15 cellular contexts compared by ENCODE assay signal in the genomic region with DNA sequence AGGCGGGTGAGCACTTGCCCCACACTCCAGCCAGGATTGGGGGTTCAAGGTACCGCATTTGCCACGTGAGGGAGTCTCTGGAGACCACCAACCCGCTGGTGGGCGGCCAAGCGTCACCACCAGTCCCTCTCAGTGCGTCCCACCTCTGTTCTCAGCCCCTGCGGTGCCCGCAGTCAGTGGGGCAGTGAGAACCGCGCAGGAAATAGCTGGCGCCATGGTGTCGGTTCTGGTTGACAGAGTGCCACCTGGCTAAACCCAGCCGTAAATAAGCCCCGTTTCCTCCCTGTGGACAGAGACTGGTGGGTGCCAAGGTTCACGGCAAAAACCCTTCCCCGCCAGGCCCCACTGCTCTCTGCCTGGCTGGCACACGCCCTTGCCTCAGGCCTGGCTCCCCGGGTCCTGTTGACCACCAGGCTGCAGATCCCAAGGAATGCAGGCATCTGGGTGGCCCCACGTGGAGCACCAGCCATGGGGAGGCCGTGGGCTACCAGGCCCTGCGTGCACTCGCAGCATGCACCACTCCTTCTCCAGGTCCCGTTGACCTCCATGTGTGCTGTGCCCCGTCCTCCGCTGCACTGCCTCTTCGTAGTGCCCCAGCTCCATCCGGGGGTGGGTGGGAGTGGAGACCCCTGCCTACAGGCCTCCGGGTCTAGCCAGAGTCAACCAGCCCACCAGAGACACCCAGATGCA.
DNase-seq lines count a peak whose midpoint lies in the region; ATAC-seq and TF ChIP-seq lines count a peak whose summit lies in the region.
"Had no signal": no experiment of that assay in that cellular context is flagged by ENCODE, and none has a peak within 500 bp of the region (broad histone marks: within the 10 kb centered on the region; RNA-seq: fewer than 3 reads in every experiment).

No MANE protein-coding gene starts in this region.

- no peak overlapping the region for H4K91ac ChIP-seq in trophoblast cell (ENCODE audit: low read depth, low read length)

- no peak overlapping the region for H3K23ac ChIP-seq in trophoblast cell (ENCODE audit: low read length)

- no peak overlapping the region for H4K8ac ChIP-seq in trophoblast cell (ENCODE audit: low read depth, low read length)

- no peaks in the 10 kb centered on the region for H3K27me3 ChIP-seq in trophoblast cell (ENCODE audit: insufficient read depth, low read length)
- H3K27me3 ChIP-seq in CD4-positive, alpha-beta T cell (ENCODE audit: control insufficient read depth, insufficient read depth, low read length), result no peaks in the 10 kb centered on the region
- H3K27me3 ChIP-seq: colonic mucosa had no signal

- H4K12ac ChIP-seq in trophoblast cell (ENCODE audit: low read depth, low read length), result no peak overlapping the region

- CTCF ChIA-PET in CD4-positive, alpha-beta T cell (lab: Charles Lee), result no interaction called here

- H3K79me2 ChIP-seq in trophoblast cell (ENCODE audit: control insufficient read depth, insufficient read depth, low read length, poor library complexity), result no peaks in the 10 kb centered on the region

- H3K4me1 ChIP-seq in trophoblast cell (ENCODE audit: control insufficient read depth in 1 of 2, insufficient read depth in 2 of 2, low read length in 2 of 2), result no peaks in the 10 kb centered on the region
- H3K4me1 ChIP-seq: colonic mucosa had no signal

- no peak overlapping the region for H2AK5ac ChIP-seq in trophoblast cell (ENCODE audit: low read length)

- H3K4me1 Mint-ChIP-seq in T-helper 17 cell, result peaks cover 12% of the 10 kb centered on the region
- H3K4me1 Mint-ChIP-seq in CD4-positive, alpha-beta T cell (ENCODE audit: low read depth), result no peaks in the 10 kb centered on the region

- no CpG with 5 or more reads among the region's 29 CpGs for WGBS in trophoblast cell (ENCODE audit: extremely low coverage, insufficient coverage, insufficient read length)

- POLR2A ChIA-PET in CD4-positive, alpha-beta T cell (lab: Charles Lee), result no interaction called here

- no peak overlapping the region for H2AFZ ChIP-seq in trophoblast cell (ENCODE audit: insufficient read depth, low read length, poor library complexity)

- H3K36me3 ChIP-seq in trophoblast cell (ENCODE audit: control insufficient read depth in 1 of 2, insufficient read depth in 2 of 2, low read length in 2 of 2), result no peaks in the 10 kb centered on the region
- H3K36me3 ChIP-seq: colonic mucosa had no signal

- H3K9ac ChIP-seq in trophoblast cell (ENCODE audit: low read length), result peak overlapping the region; percentile 30

- H3K4me3 ChIP-seq in trophoblast cell (ENCODE audit: low read depth, low read length), result no peak overlapping the region
- H3K4me3 ChIP-seq: colonic mucosa had no signal

- no peaks in the 10 kb centered on the region for H3K9me3 Mint-ChIP-seq in CD4-positive, alpha-beta T cell
- H3K9me3 Mint-ChIP-seq: activated T-cell treated with anti-CD3 and anti-CD28 coated beads, Interleukin-2, amount 50 U/mL, for 72 hours; H9 had no signal

- DNase-seq in T-helper 17 cell, result no peak
- no peak for DNase-seq in trophoblast cell
- DNase-seq in CD4-positive, alpha-beta T cell, result no peak
- no peak for DNase-seq in T-helper 2 cell
- DNase-seq in OCI-M1 (lab: John Stamatoyannopoulos, UW), result no peak
- DNase-seq: activated CD4-positive, alpha-beta T cell treated with anti-CD3 and anti-CD28 coated beads, Interleukin-2, amount 50 U/mL, for 1 hour; activated T-cell treated with anti-CD3 and anti-CD28 coated beads, Interleukin-2, amount 50 U/mL, for 72 hours; amniotic stem cell; colonic mucosa; H9; hippocampal formation; NCI-H226 had no signal

- H2BK12ac ChIP-seq in trophoblast cell (ENCODE audit: low read length), result no peak overlapping the region

- intact Hi-C loops in CD4-positive, alpha-beta T cell (cut with DNase I, micrococcal nuclease), result no loop called here

- H3K9me3 ChIP-seq in T-helper 17 cell (ENCODE audit: control insufficient read depth, low read length, poor library complexity, severe bottlenecking), result no peaks in the 10 kb centered on the region
- peaks cover 3% of the 10 kb centered on the region for H3K9me3 ChIP-seq in trophoblast cell (ENCODE audit: insufficient read depth, low read depth, low read length)
- no peaks in the 10 kb centered on the region for H3K9me3 ChIP-seq in CD4-positive, alpha-beta T cell (ENCODE audit: control insufficient read depth, low read length)
- H3K9me3 ChIP-seq: colonic mucosa had no signal

- no peaks in the 10 kb centered on the region for H3K27me3 Mint-ChIP-seq in T-helper 17 cell
- H3K27me3 Mint-ChIP-seq in CD4-positive, alpha-beta T cell, result no peaks in the 10 kb centered on the region

- no peaks in the 10 kb centered on the region for H3K79me1 ChIP-seq in trophoblast cell (ENCODE audit: low read length)

- no peak overlapping the region for H3K4me2 ChIP-seq in trophoblast cell (ENCODE audit: low read length)

- no peak for TF ChIP-seq CTCF in CD4-positive, alpha-beta T cell (IDR thresholded peaks at IDR 0.05)

- no peak overlapping the region for H3K4ac ChIP-seq in trophoblast cell (ENCODE audit: low read depth, low read length)

- H3K18ac ChIP-seq in trophoblast cell (ENCODE audit: low read length), result no peak overlapping the region

- no peak overlapping the region for H3K4me3 Mint-ChIP-seq in T-helper 17 cell
- H3K4me3 Mint-ChIP-seq in CD4-positive, alpha-beta T cell, result no peak overlapping the region
- H3K4me3 Mint-ChIP-seq: activated T-cell treated with anti-CD3 and anti-CD28 coated beads, Interleukin-2, amount 50 U/mL, for 72 hours; H9 had no signal

- H2BK5ac ChIP-seq in trophoblast cell (ENCODE audit: low read depth, low read length, poor library complexity), result no peak overlapping the region

- no peak overlapping the region for H3K14ac ChIP-seq in trophoblast cell (ENCODE audit: low read length)

- no peak overlapping the region for H2BK120ac ChIP-seq in trophoblast cell (ENCODE audit: insufficient read depth, low read length, poor library complexity)

- no peak overlapping the region for H3K27ac ChIP-seq in trophoblast cell (ENCODE audit: low read depth, low read length)
- H3K27ac ChIP-seq in CD4-positive, alpha-beta T cell (ENCODE audit: low read depth, low read length), result no peak overlapping the region
- H3K27ac ChIP-seq: colonic mucosa had no signal

- peak overlapping the region; percentile 14 for H3K27ac Mint-ChIP-seq in T-helper 17 cell
- no peak overlapping the region for H3K27ac Mint-ChIP-seq in CD4-positive, alpha-beta T cell
- H3K27ac Mint-ChIP-seq: activated T-cell treated with anti-CD3 and anti-CD28 coated beads, Interleukin-2, amount 50 U/mL, for 72 hours had no signal

- no peaks in the 10 kb centered on the region for H3K36me3 Mint-ChIP-seq in T-helper 17 cell (ENCODE audit: low read depth)
- no peaks in the 10 kb centered on the region for H3K36me3 Mint-ChIP-seq in CD4-positive, alpha-beta T cell (ENCODE audit: low read depth)

- peak; percentile 63 for ATAC-seq in GM18909 (IDR thresholded peaks at IDR 0.05; ENCODE audit: poor library complexity, unreplicated experiment)
- peak; percentile 52 for ATAC-seq in HG02642 (IDR thresholded peaks at IDR 0.05; ENCODE audit: poor library complexity, unreplicated experiment)
- ATAC-seq in T-helper 17 cell, result peak; percentile 74
- no peak for ATAC-seq in CD4-positive, alpha-beta T cell (ENCODE audit: poor library complexity)
- ATAC-seq in HG03280 (IDR thresholded peaks at IDR 0.05; ENCODE audit: unreplicated experiment), result no peak
- ATAC-seq: activated T-cell treated with anti-CD3 and anti-CD28 coated beads, Interleukin-2, amount 50 U/mL, for 72 hours had no signal

Comparison
In these comparisons a context has a peak if more than half of its experiments do, and no peak if none do; other contexts are left out.
1. ATAC-seq: peak in GM18909 (single experiment), HG02642 (single experiment) and T-helper 17 cell (single experiment); none in CD4-positive, alpha-beta T cell (single experiment) and HG03280 (single experiment).